Comparison of ENCODE assay signal across 8 cellular contexts in genomic region chr5:115169392-115170127, GRCh38. TPM values are rescaled to one million over a fixed set of nuclear protein-coding genes. Genes with fewer than 3 reads are reported as not detected.
DNase-seq lines count a peak whose midpoint lies in the region; ATAC-seq, FAIRE-seq and TF ChIP-seq lines count a peak whose summit lies in the region.

Gene TRIM36, minus strand, starts transcription at chr5:115169908. Its CDS starts 274 bp downstream, at chr5:115169634.

- peaks cover 20% of the 10 kb centered on the region for H3K27me3 Mint-ChIP-seq in neural progenitor cell (ENCODE audit: insufficient read depth, low read depth)

- peaks cover 31% of the 10 kb centered on the region for H3K9me3 Mint-ChIP-seq in neural progenitor cell

- H3K79me2 ChIP-seq in neural progenitor cell (ENCODE audit: low read depth) = peaks cover 37% of the 10 kb centered on the region

- H4K20me1 ChIP-seq in neural progenitor cell (ENCODE audit: low read depth) = peaks cover 6% of the 10 kb centered on the region

- peaks cover 12% of the 10 kb centered on the region for H3K36me3 Mint-ChIP-seq in neural progenitor cell

- intact Hi-C loops in stomach (cut with DNase I; ENCODE audit: low total_unique reads) = no loop called here

- peak within 1 kb of the TSS; percentile 92 for H2AFZ ChIP-seq in neural progenitor cell (replicated peaks)

- H3K4me1 ChIP-seq in ES-I3 (ENCODE audit: insufficient read depth, low read length) = no peaks in the 10 kb centered on the region
- no peaks in the 10 kb centered on the region for H3K4me1 ChIP-seq in RWPE2 (ENCODE audit: insufficient read depth, poor library complexity, severe bottlenecking)
- peaks cover 14% of the 10 kb centered on the region for H3K4me1 ChIP-seq in neural progenitor cell
- H3K4me1 ChIP-seq in stomach = peaks cover 18 to 26% (median 24%) of the 10 kb centered on the region in 4 donors

- H3K27ac ChIP-seq in RWPE2 (ENCODE audit: poor library complexity, severe bottlenecking) (no peak within 1 kb of the TSS), neural progenitor cell (peak within 1 kb of the TSS; percentile 86), stomach (peak within 1 kb of the TSS; percentile 77 to 93 (median 85))

- H3K27me3 ChIP-seq in RWPE2 (ENCODE audit: insufficient read depth, poor library complexity, severe bottlenecking) = peaks cover 52% of the 10 kb centered on the region
- peaks cover 42% of the 10 kb centered on the region for H3K27me3 ChIP-seq in neural progenitor cell
- peaks cover 0 to 74% (median 6%) of the 10 kb centered on the region in 3 donors for H3K27me3 ChIP-seq in stomach

- FAIRE-seq in H54 (lab: Jason Lieb, UNC) = peak; percentile 50

- TF ChIP-seq EP300 in stomach (IDR thresholded peaks at IDR 0.05) = no peak

- peak; percentile 91 for ATAC-seq in RWPE2 (ENCODE audit: low read depth)

- no peak within 1 kb of the TSS for H3K27ac Mint-ChIP-seq in neural progenitor cell

- DNase-seq in H54 (ENCODE audit: insufficient read length, low spot score) = peak; percentile 93
- DNase-seq in LNCaP clone FGC (ENCODE audit: low read depth) = peak; percentile 78
- peak; percentile 96 for DNase-seq in RWPE2 (ENCODE audit: low spot score)
- peak; percentile 95 for DNase-seq in activated effector memory CD4-positive, alpha-beta T cell treated with anti-CD3 and anti-CD28 coated beads, Interleukin-2, amount 50 U/mL, for 16 hours
- DNase-seq in fibroblast of villous mesenchyme (ENCODE audit: low read depth) = peak; percentile 89
- DNase-seq in neural progenitor cell (ENCODE audit: low spot score) = peak; percentile 97
- DNase-seq in stomach = peak; percentile 97

- TF ChIP-seq POLR2A in H54 (IDR thresholded peaks at IDR 0.05; ENCODE audit: low read depth, low read length) = peak; percentile 82
- peak in 1 of 4 donors; percentile 83 for TF ChIP-seq POLR2A in stomach (IDR thresholded peaks at IDR 0.05)

- peaks cover 25% of the 10 kb centered on the region for H3F3A ChIP-seq in neural progenitor cell (ENCODE audit: low read depth)

- H3K36me3 ChIP-seq in ES-I3 (ENCODE audit: insufficient read depth, low read length) (no peaks in the 10 kb centered on the region; the same call in 1 of the 2 replicates), RWPE2 (ENCODE audit: low read depth) (no peaks in the 10 kb centered on the region), neural progenitor cell (no peaks in the 10 kb centered on the region), stomach (peaks cover 0 to 4% (median 0%) of the 10 kb centered on the region in 4 donors)

- H3K9ac ChIP-seq in ES-I3 (ENCODE audit: low read depth, low read length) (peak within 1 kb of the TSS; percentile 80), neural progenitor cell (peak within 1 kb of the TSS; percentile 39)

- 0 to 10% (median 0%) methylated on average over 2 to 77 of the region's 77 CpGs for WGBS in stomach, 5 donors

- peaks cover 9% of the 10 kb centered on the region for H3K4me1 Mint-ChIP-seq in neural progenitor cell

- H3K4me3 ChIP-seq in LNCaP clone FGC (ENCODE audit: low read depth, low read length) (peak within 1 kb of the TSS; percentile 71), RWPE2 (ENCODE audit: severe bottlenecking) (peak within 1 kb of the TSS; percentile 43), fibroblast of villous mesenchyme (ENCODE audit: low read depth, low read length) (peak within 1 kb of the TSS; percentile 82), neural progenitor cell (peak within 1 kb of the TSS; percentile 79), stomach (peak within 1 kb of the TSS; percentile 67 to 94 (median 82))

- peak within 1 kb of the TSS; percentile 90 for H3K4me3 Mint-ChIP-seq in neural progenitor cell

- H3K9me3 ChIP-seq in ES-I3 (ENCODE audit: control insufficient read depth, insufficient read depth, low read length) (peaks cover 18% of the 10 kb centered on the region; the same call in 1 of the 2 replicates), RWPE2 (ENCODE audit: severe bottlenecking) (no peaks in the 10 kb centered on the region), neural progenitor cell (ENCODE audit: low read depth) (no peaks in the 10 kb centered on the region), stomach (peaks cover 0 to 14% (median 4%) of the 10 kb centered on the region in 4 donors)

- peak within 1 kb of the TSS; percentile 93 for H3K4me2 ChIP-seq in neural progenitor cell

- TF ChIP-seq CTCF in LNCaP clone FGC (IDR thresholded peaks at IDR 0.05; ENCODE audit: control insufficient read depth, extremely low read depth, insufficient read depth) (peak; percentile 22; the same call in 1 of the 2 replicates), RWPE2 (IDR thresholded peaks at IDR 0.05; ENCODE audit: poor library complexity, severe bottlenecking) (peak; percentile 48), fibroblast of villous mesenchyme (IDR thresholded peaks at IDR 0.05; ENCODE audit: insufficient read depth, low read depth, low read length) (peak; percentile 19), neural progenitor cell (IDR thresholded peaks at IDR 0.05) (peak; percentile 24), stomach (IDR thresholded peaks at IDR 0.05) (no peak)

RNA-seq across cellular contexts. Expression of gene TRIM36, which starts in this region (rescaled TPM):
- total RNA-seq in fibroblast of villous mesenchyme (0.97 and 2.2 TPM in 2 replicates), neural progenitor cell (ENCODE audit: low replicate concordance) (31.2 and 42.6 TPM in 2 replicates), stomach (10 to 100 TPM in 2 of 5 donors, 1 to 10 TPM in 3; 1.8 to 36.5 (median 6.2) TPM)
- 1 to 10 TPM; 3.1 to 8.0 (median 6.0) TPM for polyA plus RNA-seq in stomach

Comparison
In these comparisons a context has a peak if more than half of its experiments do, and no peak if none do; other contexts are left out.
1. CTCF ChIP-seq: peak in LNCaP clone FGC (single experiment), RWPE2 (single experiment), fibroblast of villous mesenchyme (single experiment) and neural progenitor cell (single experiment); none in stomach (0 of 7).
2. Peak in every context shown above with its lines, with median percentiles within 50 percentile points of each other: DNase-seq and H3K4me3 ChIP-seq.